In the genomic region with DNA sequence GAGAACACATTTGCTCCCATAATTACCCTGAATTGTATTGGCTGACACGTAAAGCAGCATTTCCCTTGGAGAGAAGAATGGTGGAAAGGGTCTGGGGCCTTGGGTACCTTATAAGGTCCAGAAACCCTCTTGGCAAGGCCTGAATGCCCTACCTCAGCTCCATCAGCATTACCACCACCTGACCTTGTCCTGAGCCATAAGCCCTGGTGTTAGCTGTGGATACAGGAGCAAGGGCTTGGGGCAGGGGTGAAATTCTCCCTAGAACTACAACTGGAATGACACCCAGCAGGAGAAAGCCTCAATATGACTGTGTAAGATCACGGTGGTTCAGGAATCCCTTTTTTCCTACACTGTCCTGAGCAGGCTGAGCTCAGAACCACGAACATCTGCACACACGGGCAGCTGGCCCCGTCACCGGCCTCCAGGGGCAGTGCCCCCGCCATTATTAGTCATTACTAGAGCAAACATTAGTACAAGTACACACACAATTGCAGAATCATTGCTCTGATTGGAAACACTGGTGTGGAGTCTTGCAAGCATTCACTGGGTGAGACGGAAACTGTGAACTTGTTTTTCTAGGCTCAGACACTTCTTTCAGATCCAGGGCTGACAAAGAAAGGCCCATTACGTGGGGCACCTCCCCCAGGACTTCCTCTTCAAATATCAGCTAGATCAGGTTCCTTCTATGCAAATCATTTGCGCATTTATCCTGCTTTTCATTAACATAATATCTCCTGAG, we compare ENCODE assay signal across 8 cellular contexts. TPM values are rescaled to one million over a fixed set of nuclear protein-coding genes. Genes with fewer than 3 reads are reported as not detected.
DNase-seq lines count a peak whose midpoint lies in the region; ATAC-seq and TF ChIP-seq lines count a peak whose summit lies in the region.

No MANE protein-coding gene starts in this region.

- H3K4me3 Mint-ChIP-seq in progenitor cell of endocrine pancreas (ENCODE audit: low read depth), result peak overlapping the region; percentile 53

- H3K4me1 Mint-ChIP-seq in progenitor cell of endocrine pancreas (ENCODE audit: low read depth), result peaks cover 17% of the 10 kb centered on the region

- H3K4me1 ChIP-seq in mucosa of descending colon (ENCODE audit: low read depth), result no peaks in the 10 kb centered on the region

- H3K27ac Mint-ChIP-seq in progenitor cell of endocrine pancreas, result peak overlapping the region; percentile 93

- no peaks in the 10 kb centered on the region for H3K36me3 ChIP-seq in mucosa of descending colon (ENCODE audit: low read depth)

- no peaks in the 10 kb centered on the region for H3K36me3 Mint-ChIP-seq in progenitor cell of endocrine pancreas (ENCODE audit: insufficient read depth)

- H3K4me3 ChIP-seq in mucosa of descending colon, result no peak overlapping the region

- H3K27me3 Mint-ChIP-seq in progenitor cell of endocrine pancreas, result peaks cover 23% of the 10 kb centered on the region

- no peaks in the 10 kb centered on the region for H3K9me3 ChIP-seq in mucosa of descending colon

- ATAC-seq in GM19452 (IDR thresholded peaks at IDR 0.05; ENCODE audit: unreplicated experiment) (peak; percentile 65), mucosa of descending colon (no peak), GM21528 (IDR thresholded peaks at IDR 0.05; ENCODE audit: low FRiP score, unreplicated experiment) (no peak)

- H3K9me3 Mint-ChIP-seq in progenitor cell of endocrine pancreas (ENCODE audit: low read depth), result no peaks in the 10 kb centered on the region

- intact Hi-C loops in mucosa of descending colon (cut with DNase I, micrococcal nuclease), result no loop called here

- TF ChIP-seq CTCF in progenitor cell of endocrine pancreas (IDR thresholded peaks at IDR 0.05; ENCODE audit: unreplicated experiment) (peak; percentile 38), mucosa of descending colon (IDR thresholded peaks at IDR 0.05) (no peak)

- DNase-seq in ELR (ENCODE audit: low read depth) (peak; percentile 45), LHCN-M2 (ENCODE audit: low read depth) (peak; percentile 44), amniotic epithelial cell (ENCODE audit: low read depth) (peak; percentile 8), progenitor cell of endocrine pancreas (ENCODE audit: low spot score, unreplicated experiment) (no peak), DMS114 treated with DMSO at 0.1 percent for 48 hours (lab: John Stamatoyannopoulos, UW; ENCODE audit: unreplicated experiment) (no peak), mucosa of descending colon (no peak)

RNA-seq across cellular contexts. Expression of a gene that starts 26.7 kb away (rescaled TPM):
- 30.8 and 45.4 TPM in 2 replicates for total RNA-seq in LHCN-M2 (2014; rRNA removed)
- 32.5 TPM for polyA plus RNA-seq in LHCN-M2 (2012)
- total RNA-seq in progenitor cell of endocrine pancreas, result 50.6 and 54.4 TPM in 2 replicates
- total RNA-seq in mucosa of descending colon, result 10 to 100 TPM; 54.1 to 57.4 (median 56.3) TPM

RNA-seq across cellular contexts. Expression of a gene that starts 52.7 kb away (rescaled TPM):
- 188 and 197 TPM in 2 replicates for total RNA-seq in LHCN-M2 (2014; rRNA removed)
- polyA plus RNA-seq in LHCN-M2 (2012), result 112 TPM
- 75.9 and 81.2 TPM in 2 replicates for total RNA-seq in progenitor cell of endocrine pancreas
- 10 to 100 TPM; 32.4 to 70.7 (median 43.0) TPM for total RNA-seq in mucosa of descending colon

Comparison
In these comparisons a context has a peak if more than half of its experiments do, and no peak if none do; other contexts are left out.
1. DNase-seq: peak in ELR (single experiment), LHCN-M2 (single experiment) and amniotic epithelial cell (single experiment); none in progenitor cell of endocrine pancreas (single experiment), DMS114 treated with DMSO at 0.1 percent for 48 hours (single experiment) and mucosa of descending colon (0 of 3).